Comparison of ENCODE assay signal across 1 cellular context in the genomic region with DNA sequence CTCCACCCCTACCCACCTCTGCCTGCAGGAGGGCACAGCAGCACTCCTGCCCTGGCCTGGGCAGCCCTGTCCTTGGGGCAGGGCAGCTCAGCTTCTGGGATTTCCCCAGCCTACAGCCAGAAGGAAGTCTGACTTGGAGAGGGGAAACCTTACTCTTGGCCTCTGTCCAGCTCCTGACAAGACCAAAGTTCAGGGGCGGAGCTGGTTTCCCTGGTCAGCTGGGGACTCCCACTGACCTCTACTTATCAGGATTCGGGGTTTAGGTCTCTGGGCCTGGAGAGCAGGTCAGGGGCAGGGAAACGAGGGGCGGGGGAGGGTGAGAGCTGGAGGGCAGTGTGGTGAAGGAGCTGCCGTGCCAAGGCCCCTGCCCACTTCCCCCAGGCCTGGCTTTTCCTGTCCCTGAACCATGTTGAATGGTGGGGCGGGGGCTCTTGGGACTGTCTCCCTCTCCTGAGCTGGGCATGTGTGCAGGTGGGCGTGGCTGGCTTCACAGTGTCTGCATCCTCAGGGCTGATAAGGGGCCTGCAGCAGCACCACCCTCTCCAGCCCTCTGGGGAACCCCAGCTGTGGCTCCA.
A peak's percentile ranks its signal among the peaks of the same experiment; 100 is the strongest.
TF ChIP-seq lines count a peak whose summit lies in the region.

No MANE protein-coding gene starts in this region.

TF ChIP-seq in K562, 482 proteins besides CTCF, POLR2A, EP300 and RAD21 (continued from another document and continues in another):
- TF ChIP-seq, protein P1, sequence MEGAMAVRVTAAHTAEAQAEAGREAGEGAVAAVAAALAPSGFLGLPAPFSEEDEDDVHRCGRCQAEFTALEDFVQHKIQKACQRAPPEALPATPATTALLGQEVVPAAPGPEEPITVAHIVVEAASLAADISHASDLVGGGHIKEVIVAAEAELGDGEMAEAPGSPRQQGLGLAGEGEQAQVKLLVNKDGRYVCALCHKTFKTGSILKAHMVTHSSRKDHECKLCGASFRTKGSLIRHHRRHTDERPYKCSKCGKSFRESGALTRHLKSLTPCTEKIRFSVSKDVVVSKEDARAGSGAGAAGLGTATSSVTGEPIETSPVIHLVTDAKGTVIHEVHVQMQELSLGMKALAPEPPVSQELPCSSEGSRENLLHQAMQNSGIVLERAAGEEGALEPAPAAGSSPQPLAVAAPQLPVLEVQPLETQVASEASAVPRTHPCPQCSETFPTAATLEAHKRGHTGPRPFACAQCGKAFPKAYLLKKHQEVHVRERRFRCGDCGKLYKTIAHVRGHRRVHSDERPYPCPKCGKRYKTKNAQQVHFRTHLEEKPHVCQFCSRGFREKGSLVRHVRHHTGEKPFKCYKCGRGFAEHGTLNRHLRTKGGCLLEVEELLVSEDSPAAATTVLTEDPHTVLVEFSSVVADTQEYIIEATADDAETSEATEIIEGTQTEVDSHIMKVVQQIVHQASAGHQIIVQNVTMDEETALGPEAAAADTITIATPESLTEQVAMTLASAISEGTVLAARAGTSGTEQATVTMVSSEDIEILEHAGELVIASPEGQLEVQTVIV (CRISPR knock-in tag; IDR thresholded peaks at IDR 0.05; ENCODE audit: borderline replicate concordance), result no peak
- TF ChIP-seq BRF1 (IDR thresholded peaks at IDR 0.05; ENCODE audit: borderline replicate concordance, extremely low read depth, insufficient read length), result no peak
- TF ChIP-seq MEIS2 (IDR thresholded peaks at IDR 0.05; ENCODE audit: partially characterized antibody), result peak; percentile 8
- TF ChIP-seq ZNF263 (CRISPR knock-in tag; IDR thresholded peaks at IDR 0.05; ENCODE audit: borderline replicate concordance), result no peak
- no peak for TF ChIP-seq CBX5 (IDR thresholded peaks at IDR 0.05; ENCODE audit: borderline replicate concordance, low read depth)
- TF ChIP-seq, protein P2, sequence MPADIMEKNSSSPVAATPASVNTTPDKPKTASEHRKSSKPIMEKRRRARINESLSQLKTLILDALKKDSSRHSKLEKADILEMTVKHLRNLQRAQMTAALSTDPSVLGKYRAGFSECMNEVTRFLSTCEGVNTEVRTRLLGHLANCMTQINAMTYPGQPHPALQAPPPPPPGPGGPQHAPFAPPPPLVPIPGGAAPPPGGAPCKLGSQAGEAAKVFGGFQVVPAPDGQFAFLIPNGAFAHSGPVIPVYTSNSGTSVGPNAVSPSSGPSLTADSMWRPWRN (IDR thresholded peaks at IDR 0.05; ENCODE audit: low read depth), result no peak
- TF ChIP-seq CCNT2 (IDR thresholded peaks at IDR 0.05; ENCODE audit: borderline replicate concordance, extremely low read depth, insufficient read length, low read depth, low read length), result peak; percentile 3
- TF ChIP-seq GABPB1 (CRISPR knock-in tag; IDR thresholded peaks at IDR 0.05), result 0 out of 2 replicates have a peak, but pooled peaks have one; percentile 31
- TF ChIP-seq PHF8 (IDR thresholded peaks at IDR 0.05; ENCODE audit: borderline replicate concordance, low read length), result no peak; the same call in 1 of the 2 replicates
- TF ChIP-seq, protein P3, sequence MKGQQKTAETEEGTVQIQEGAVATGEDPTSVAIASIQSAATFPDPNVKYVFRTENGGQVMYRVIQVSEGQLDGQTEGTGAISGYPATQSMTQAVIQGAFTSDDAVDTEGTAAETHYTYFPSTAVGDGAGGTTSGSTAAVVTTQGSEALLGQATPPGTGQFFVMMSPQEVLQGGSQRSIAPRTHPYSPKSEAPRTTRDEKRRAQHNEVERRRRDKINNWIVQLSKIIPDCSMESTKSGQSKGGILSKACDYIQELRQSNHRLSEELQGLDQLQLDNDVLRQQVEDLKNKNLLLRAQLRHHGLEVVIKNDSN (CRISPR knock-in tag; IDR thresholded peaks at IDR 0.05), result peak; percentile 33; the same call in 1 of the 2 replicates
- TF ChIP-seq ZFX (CRISPR knock-in tag; IDR thresholded peaks at IDR 0.05), result 0 out of 2 replicates have a peak, but pooled peaks have one; percentile 5
- TF ChIP-seq HDAC1 (IDR thresholded peaks at IDR 0.05), result peak in 1 of 2 experiments; percentile 79; a peak in 2 of 4 replicates
- no peak for TF ChIP-seq CC2D1A (IDR thresholded peaks at IDR 0.05)
- 0 out of 2 replicates have a peak, but pooled peaks have one; percentile 10 for TF ChIP-seq TCF3 (CRISPR knock-in tag; IDR thresholded peaks at IDR 0.05)
- TF ChIP-seq TBL1XR1 (IDR thresholded peaks at IDR 0.05; ENCODE audit: low read length in 2 of 2), result no peak; a peak in 1 of 4 replicates
- TF ChIP-seq NCOA2 (IDR thresholded peaks at IDR 0.05; ENCODE audit: partially characterized antibody in 2 of 2), result no peak
- TF ChIP-seq, protein P4, sequence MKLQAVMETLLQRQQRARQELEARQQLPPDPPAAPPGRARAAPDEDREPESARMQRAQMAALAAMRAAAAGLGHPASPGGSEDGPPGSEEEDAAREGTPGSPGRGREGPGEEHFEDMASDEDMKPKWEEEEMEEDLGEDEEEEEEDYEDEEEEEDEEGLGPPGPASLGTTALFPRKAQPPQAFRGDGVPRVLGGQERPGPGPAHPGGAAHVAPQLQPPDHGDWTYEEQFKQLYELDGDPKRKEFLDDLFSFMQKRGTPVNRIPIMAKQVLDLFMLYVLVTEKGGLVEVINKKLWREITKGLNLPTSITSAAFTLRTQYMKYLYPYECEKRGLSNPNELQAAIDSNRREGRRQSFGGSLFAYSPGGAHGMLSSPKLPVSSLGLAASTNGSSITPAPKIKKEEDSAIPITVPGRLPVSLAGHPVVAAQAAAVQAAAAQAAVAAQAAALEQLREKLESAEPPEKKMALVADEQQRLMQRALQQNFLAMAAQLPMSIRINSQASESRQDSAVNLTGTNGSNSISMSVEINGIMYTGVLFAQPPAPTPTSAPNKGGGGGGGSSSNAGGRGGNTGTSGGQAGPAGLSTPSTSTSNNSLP (IDR thresholded peaks at IDR 0.05; ENCODE audit: borderline replicate concordance, low read depth, low read length), result no peak
- TF ChIP-seq HSF4 (CRISPR knock-in tag; IDR thresholded peaks at IDR 0.05; ENCODE audit: borderline replicate concordance), result no peak
- peak; percentile 37; the same call in 1 of the 2 replicates for TF ChIP-seq SMAD4 (CRISPR knock-in tag; conservative IDR thresholded peaks at IDR 0.05)
- peak in 1 of 2 experiments; percentile 52; a peak in 1 of 4 replicates for TF ChIP-seq SIN3A (IDR thresholded peaks at IDR 0.05; ENCODE audit: borderline replicate concordance in 2 of 2, control insufficient read depth in 1 of 2, low read depth in 2 of 2, low read length in 2 of 2)
- 0 out of 2 replicates have a peak, but pooled peaks have one; percentile 48 for TF ChIP-seq ZEB2 (IDR thresholded peaks at IDR 0.05)
- no peak for TF ChIP-seq ZNF274 (IDR thresholded peaks at IDR 0.05; ENCODE audit: borderline replicate concordance, low read depth, low read length)
- no peak for TF ChIP-seq RBBP5 (IDR thresholded peaks at IDR 0.05; ENCODE audit: borderline replicate concordance, insufficient read depth, low read length, poor library complexity, severe bottlenecking)
- TF ChIP-seq ZNF23 (CRISPR knock-in tag; IDR thresholded peaks at IDR 0.05), result no peak
- TF ChIP-seq, protein P5, sequence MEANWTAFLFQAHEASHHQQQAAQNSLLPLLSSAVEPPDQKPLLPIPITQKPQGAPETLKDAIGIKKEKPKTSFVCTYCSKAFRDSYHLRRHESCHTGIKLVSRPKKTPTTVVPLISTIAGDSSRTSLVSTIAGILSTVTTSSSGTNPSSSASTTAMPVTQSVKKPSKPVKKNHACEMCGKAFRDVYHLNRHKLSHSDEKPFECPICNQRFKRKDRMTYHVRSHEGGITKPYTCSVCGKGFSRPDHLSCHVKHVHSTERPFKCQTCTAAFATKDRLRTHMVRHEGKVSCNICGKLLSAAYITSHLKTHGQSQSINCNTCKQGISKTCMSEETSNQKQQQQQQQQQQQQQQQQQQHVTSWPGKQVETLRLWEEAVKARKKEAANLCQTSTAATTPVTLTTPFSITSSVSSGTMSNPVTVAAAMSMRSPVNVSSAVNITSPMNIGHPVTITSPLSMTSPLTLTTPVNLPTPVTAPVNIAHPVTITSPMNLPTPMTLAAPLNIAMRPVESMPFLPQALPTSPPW (CRISPR knock-in tag; IDR thresholded peaks at IDR 0.05), result 0 out of 2 replicates have a peak, but pooled peaks have one; percentile 38
- TF ChIP-seq MTA3 (IDR thresholded peaks at IDR 0.05; ENCODE audit: borderline replicate concordance), result peak; percentile 64; the same call in 1 of the 2 replicates
- peak; percentile 56 for TF ChIP-seq ARID1B (IDR thresholded peaks at IDR 0.05)
- TF ChIP-seq SAFB (IDR thresholded peaks at IDR 0.05; ENCODE audit: borderline replicate concordance, low read depth, low read length), result no peak
- TF ChIP-seq, protein P6, sequence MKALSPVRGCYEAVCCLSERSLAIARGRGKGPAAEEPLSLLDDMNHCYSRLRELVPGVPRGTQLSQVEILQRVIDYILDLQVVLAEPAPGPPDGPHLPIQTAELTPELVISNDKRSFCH (CRISPR knock-in tag; IDR thresholded peaks at IDR 0.05), result no peak
- TF ChIP-seq, protein P6 (tag; IDR thresholded peaks at IDR 0.05), result 0 out of 2 replicates have a peak, but pooled peaks have one; percentile 52
- TF ChIP-seq POLR3G (IDR thresholded peaks at IDR 0.05; ENCODE audit: extremely low read depth, insufficient read length, insufficient replicate concordance), result no peak
- no peak for TF ChIP-seq ZNF586 (CRISPR knock-in tag; conservative IDR thresholded peaks at IDR 0.05)
- peak; percentile 63; the same call in 1 of the 2 replicates for TF ChIP-seq HDAC2 (IDR thresholded peaks at IDR 0.05)
- TF ChIP-seq, protein P7, sequence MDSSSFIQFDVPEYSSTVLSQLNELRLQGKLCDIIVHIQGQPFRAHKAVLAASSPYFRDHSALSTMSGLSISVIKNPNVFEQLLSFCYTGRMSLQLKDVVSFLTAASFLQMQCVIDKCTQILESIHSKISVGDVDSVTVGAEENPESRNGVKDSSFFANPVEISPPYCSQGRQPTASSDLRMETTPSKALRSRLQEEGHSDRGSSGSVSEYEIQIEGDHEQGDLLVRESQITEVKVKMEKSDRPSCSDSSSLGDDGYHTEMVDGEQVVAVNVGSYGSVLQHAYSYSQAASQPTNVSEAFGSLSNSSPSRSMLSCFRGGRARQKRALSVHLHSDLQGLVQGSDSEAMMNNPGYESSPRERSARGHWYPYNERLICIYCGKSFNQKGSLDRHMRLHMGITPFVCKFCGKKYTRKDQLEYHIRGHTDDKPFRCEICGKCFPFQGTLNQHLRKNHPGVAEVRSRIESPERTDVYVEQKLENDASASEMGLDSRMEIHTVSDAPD (CRISPR knock-in tag; IDR thresholded peaks at IDR 0.05), result no peak
- TF ChIP-seq, protein P8, sequence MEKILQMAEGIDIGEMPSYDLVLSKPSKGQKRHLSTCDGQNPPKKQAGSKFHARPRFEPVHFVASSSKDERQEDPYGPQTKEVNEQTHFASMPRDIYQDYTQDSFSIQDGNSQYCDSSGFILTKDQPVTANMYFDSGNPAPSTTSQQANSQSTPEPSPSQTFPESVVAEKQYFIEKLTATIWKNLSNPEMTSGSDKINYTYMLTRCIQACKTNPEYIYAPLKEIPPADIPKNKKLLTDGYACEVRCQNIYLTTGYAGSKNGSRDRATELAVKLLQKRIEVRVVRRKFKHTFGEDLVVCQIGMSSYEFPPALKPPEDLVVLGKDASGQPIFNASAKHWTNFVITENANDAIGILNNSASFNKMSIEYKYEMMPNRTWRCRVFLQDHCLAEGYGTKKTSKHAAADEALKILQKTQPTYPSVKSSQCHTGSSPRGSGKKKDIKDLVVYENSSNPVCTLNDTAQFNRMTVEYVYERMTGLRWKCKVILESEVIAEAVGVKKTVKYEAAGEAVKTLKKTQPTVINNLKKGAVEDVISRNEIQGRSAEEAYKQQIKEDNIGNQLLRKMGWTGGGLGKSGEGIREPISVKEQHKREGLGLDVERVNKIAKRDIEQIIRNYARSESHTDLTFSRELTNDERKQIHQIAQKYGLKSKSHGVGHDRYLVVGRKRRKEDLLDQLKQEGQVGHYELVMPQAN (IDR thresholded peaks at IDR 0.05; ENCODE audit: borderline replicate concordance), result peak; percentile 58; the same call in 1 of the 2 replicates
- TF ChIP-seq, protein P9, sequence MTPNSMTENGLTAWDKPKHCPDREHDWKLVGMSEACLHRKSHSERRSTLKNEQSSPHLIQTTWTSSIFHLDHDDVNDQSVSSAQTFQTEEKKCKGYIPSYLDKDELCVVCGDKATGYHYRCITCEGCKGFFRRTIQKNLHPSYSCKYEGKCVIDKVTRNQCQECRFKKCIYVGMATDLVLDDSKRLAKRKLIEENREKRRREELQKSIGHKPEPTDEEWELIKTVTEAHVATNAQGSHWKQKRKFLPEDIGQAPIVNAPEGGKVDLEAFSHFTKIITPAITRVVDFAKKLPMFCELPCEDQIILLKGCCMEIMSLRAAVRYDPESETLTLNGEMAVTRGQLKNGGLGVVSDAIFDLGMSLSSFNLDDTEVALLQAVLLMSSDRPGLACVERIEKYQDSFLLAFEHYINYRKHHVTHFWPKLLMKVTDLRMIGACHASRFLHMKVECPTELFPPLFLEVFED (CRISPR knock-in tag; conservative IDR thresholded peaks at IDR 0.05), result no peak
- peak; percentile 28; the same call in 1 of the 2 replicates for TF ChIP-seq SPI1 (IDR thresholded peaks at IDR 0.05; ENCODE audit: borderline replicate concordance, low read depth, low read length)
- TF ChIP-seq, protein P10, sequence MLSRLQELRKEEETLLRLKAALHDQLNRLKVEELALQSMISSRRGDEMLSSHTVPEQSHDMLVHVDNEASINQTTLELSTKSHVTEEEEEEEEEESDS (CRISPR knock-in tag; IDR thresholded peaks at IDR 0.05), result no peak
- TF ChIP-seq SIN3B (IDR thresholded peaks at IDR 0.05; ENCODE audit: low read depth), result no peak
- TF ChIP-seq KHSRP (IDR thresholded peaks at IDR 0.05), result no peak
- TF ChIP-seq, protein P11, sequence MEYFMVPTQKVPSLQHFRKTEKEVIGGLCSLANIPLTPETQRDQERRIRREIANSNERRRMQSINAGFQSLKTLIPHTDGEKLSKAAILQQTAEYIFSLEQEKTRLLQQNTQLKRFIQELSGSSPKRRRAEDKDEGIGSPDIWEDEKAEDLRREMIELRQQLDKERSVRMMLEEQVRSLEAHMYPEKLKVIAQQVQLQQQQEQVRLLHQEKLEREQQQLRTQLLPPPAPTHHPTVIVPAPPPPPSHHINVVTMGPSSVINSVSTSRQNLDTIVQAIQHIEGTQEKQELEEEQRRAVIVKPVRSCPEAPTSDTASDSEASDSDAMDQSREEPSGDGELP (CRISPR knock-in tag; IDR thresholded peaks at IDR 0.05; ENCODE audit: borderline replicate concordance), result peak; percentile 95
- peak; percentile 54 for TF ChIP-seq SAP30 (IDR thresholded peaks at IDR 0.05; ENCODE audit: borderline replicate concordance, insufficient read depth, low read depth, low read length, poor library complexity, severe bottlenecking)
- 0 out of 2 replicates have a peak, but pooled peaks have one; percentile 23 for TF ChIP-seq MYC (IDR thresholded peaks at IDR 0.05; ENCODE audit: low read depth, low read length)
- TF ChIP-seq MYC (CRISPR knock-in tag; IDR thresholded peaks at IDR 0.05; ENCODE audit: borderline replicate concordance, low read depth), result no peak
- TF ChIP-seq DACH1 (IDR thresholded peaks at IDR 0.05; ENCODE audit: partially characterized antibody), result peak; percentile 72
- TF ChIP-seq ATF7 (IDR thresholded peaks at IDR 0.05), result peak; percentile 37; the same call in 1 of the 2 replicates
- 0 out of 2 replicates have a peak, but pooled peaks have one; percentile 25 for TF ChIP-seq SOX6 (IDR thresholded peaks at IDR 0.05)
- TF ChIP-seq ZNF507 (tag; conservative IDR thresholded peaks at IDR 0.05), result no peak
- TF ChIP-seq PCBP2 (IDR thresholded peaks at IDR 0.05; ENCODE audit: low read depth, low read length, poor library complexity, severe bottlenecking), result no peak
- no peak for TF ChIP-seq ARHGAP35 (IDR thresholded peaks at IDR 0.05; ENCODE audit: partially characterized antibody)
- peak; percentile 94 for TF ChIP-seq NFIC (IDR thresholded peaks at IDR 0.05)
- TF ChIP-seq ZBTB7A (IDR thresholded peaks at IDR 0.05; ENCODE audit: borderline replicate concordance, control insufficient read depth, low read depth, low read length), result peak; percentile 52; the same call in 1 of the 2 replicates
- TF ChIP-seq POLR3A (IDR thresholded peaks at IDR 0.05; ENCODE audit: borderline replicate concordance, extremely low read depth, insufficient read depth, insufficient read length), result no peak
